9 cellular contexts compared by ENCODE assay signal in genomic region chr15:63052961-63053698, GRCh38. TPM values are rescaled to one million over a fixed set of nuclear protein-coding genes. Genes with fewer than 3 reads are reported as not detected.
A peak's percentile ranks its signal among the peaks of the same experiment; 100 is the strongest.
DNase-seq lines count a peak whose midpoint lies in the region; ATAC-seq and TF ChIP-seq lines count a peak whose summit lies in the region.
"Had no signal": no experiment of that assay in that cellular context is flagged by ENCODE, and none has a peak within 500 bp of the region (broad histone marks: within the 10 kb centered on the region; RNA-seq: fewer than 3 reads in every experiment).

No MANE protein-coding gene starts in this region.

- no peak for TF ChIP-seq POLR2A in suprapubic skin (IDR thresholded peaks at IDR 0.05)

- WGBS in suprapubic skin, result 31% methylated on average over 7 of the region's 7 CpGs

- DNase-seq in colonic mucosa (peak; percentile 59), left lung (no peak), suprapubic skin (ENCODE audit: low spot score in 2 of 2) (peak; percentile 80 to 84), GM13977 (ENCODE audit: low spot score) (no peak), NCI-H345 (lab: John Stamatoyannopoulos, UW) (no peak)
- DNase-seq: amniotic stem cell had no signal

- in situ Hi-C loops in GM13977 (cut with MboI; ENCODE audit: low pct_unique_long_range_greater_than_20kb, low sequenced_read_pairs, unreplicated experiment), result no loop called here

- H3K4me3 ChIP-seq in HUES6 (ENCODE audit: low read depth, low read length) (no peak overlapping the region), colonic mucosa (no peak overlapping the region), left lung (no peak overlapping the region), suprapubic skin (no peak overlapping the region)

- peaks cover 85% of the 10 kb centered on the region for H3K36me3 ChIP-seq in HUES6 (ENCODE audit: control insufficient read depth, insufficient read depth, low read length)
- H3K36me3 ChIP-seq in colonic mucosa, result no peaks in the 10 kb centered on the region
- peaks cover 0 to 14% of the 10 kb centered on the region in 2 donors for H3K36me3 ChIP-seq in left lung
- peaks cover 16% of the 10 kb centered on the region for H3K36me3 ChIP-seq in suprapubic skin

- ATAC-seq in left lung (no peak), GM21381 (IDR thresholded peaks at IDR 0.05; ENCODE audit: unreplicated experiment) (no peak), GM19328 (IDR thresholded peaks at IDR 0.05; ENCODE audit: unreplicated experiment) (no peak)

- peaks cover 51% of the 10 kb centered on the region for H3K4me1 ChIP-seq in HUES6 (ENCODE audit: control insufficient read depth, insufficient read depth, low read length)
- peaks cover 22% of the 10 kb centered on the region for H3K4me1 ChIP-seq in colonic mucosa
- H3K4me1 ChIP-seq in left lung, result peaks cover 60 to 73% of the 10 kb centered on the region in 2 donors
- H3K4me1 ChIP-seq in suprapubic skin, result peaks cover 67% of the 10 kb centered on the region

- intact Hi-C loops in colonic mucosa (cut with DNase I) (no loop called here), left lung (cut with DNase I) (no loop called here)

- H3K9ac ChIP-seq in HUES6 (ENCODE audit: low read length) (no peak overlapping the region), colonic mucosa (ENCODE audit: low read depth in 2 of 2, low read length in 2 of 2) (peak overlapping the region in 1 of 2 donors; percentile 89)

- H3K9me3 ChIP-seq in HUES6 (ENCODE audit: control insufficient read depth, insufficient read depth, low read depth, low read length), result no peaks in the 10 kb centered on the region
- H3K9me3 ChIP-seq in colonic mucosa, result no peaks in the 10 kb centered on the region
- H3K9me3 ChIP-seq in left lung, result no peaks in the 10 kb centered on the region
- H3K9me3 ChIP-seq in suprapubic skin, result no peaks in the 10 kb centered on the region

- H3K27ac ChIP-seq in HUES6 (ENCODE audit: low read depth, low read length), result peak overlapping the region; percentile 0; the same call in 1 of the 2 replicates
- H3K27ac ChIP-seq in colonic mucosa, result peak overlapping the region; percentile 97
- peak overlapping the region; percentile 46 to 64 for H3K27ac ChIP-seq in left lung
- H3K27ac ChIP-seq in suprapubic skin, result peak overlapping the region; percentile 81

- TF ChIP-seq CTCF in colonic mucosa (IDR thresholded peaks at IDR 0.05) (no peak), left lung (IDR thresholded peaks at IDR 0.05) (no peak), suprapubic skin (IDR thresholded peaks at IDR 0.05) (no peak), GM13977 (IDR thresholded peaks at IDR 0.05; ENCODE audit: extremely low read depth, insufficient read depth, missing control alignments) (no peak)

- TF ChIP-seq EP300 in suprapubic skin (IDR thresholded peaks at IDR 0.05), result no peak

- H3K27me3 ChIP-seq in HUES6 (ENCODE audit: control insufficient read depth, insufficient read depth, low read length), result no peaks in the 10 kb centered on the region
- no peaks in the 10 kb centered on the region for H3K27me3 ChIP-seq in colonic mucosa
- no peaks in the 10 kb centered on the region for H3K27me3 ChIP-seq in left lung
- no peaks in the 10 kb centered on the region for H3K27me3 ChIP-seq in suprapubic skin

RNA-seq across cellular contexts. Expression of gene TPM1, which starts 10.6 kb away (rescaled TPM):
- total RNA-seq in colonic mucosa, result 100 to 1,000 TPM; 423 to 769 TPM
- 100 to 1,000 TPM; 196 to 330 TPM for total RNA-seq in left lung
- 100 to 1,000 TPM in 3 of 4 donors, 10 to 100 TPM in 1; 85.4 to 182 (median 127) TPM for total RNA-seq in suprapubic skin

Comparison
In these comparisons a context has a peak if more than half of its experiments do, and no peak if none do; other contexts are left out.
1. H3K27ac ChIP-seq: peak in every context shown above with its lines; median percentile 97 in colonic mucosa; 81 in suprapubic skin; 55 in left lung; 0 in HUES6.
2. DNase-seq: peak in colonic mucosa (single experiment) and suprapubic skin (2 of 2); none in left lung (0 of 2), GM13977 (single experiment) and NCI-H345 (single experiment).